In the genomic region with DNA sequence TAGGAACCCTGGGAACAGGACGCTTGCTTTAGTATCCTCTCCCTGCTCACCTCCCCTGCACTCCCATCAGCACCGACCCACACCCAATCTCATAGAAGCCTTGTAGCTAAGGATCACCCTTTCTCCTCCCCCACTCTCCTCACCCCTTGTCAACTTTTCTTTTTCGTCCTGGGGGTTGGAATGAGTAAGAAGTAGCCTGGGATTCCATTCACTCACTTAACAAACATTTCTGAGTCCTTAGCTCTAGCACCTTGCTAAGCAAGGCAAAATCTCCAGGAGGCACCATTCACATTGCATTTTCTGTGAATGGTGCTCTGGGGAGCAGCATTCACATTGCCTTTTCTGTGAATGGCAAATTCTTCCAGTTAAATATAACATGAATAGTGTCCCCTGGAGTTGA, we compare ENCODE assay signal across 10 cellular contexts. TPM values are rescaled to one million over a fixed set of nuclear protein-coding genes. Genes with fewer than 3 reads are reported as not detected.
DNase-seq lines count a peak whose midpoint lies in the region; ATAC-seq, FAIRE-seq and TF ChIP-seq lines count a peak whose summit lies in the region.
"Had no signal": no experiment of that assay in that cellular context is flagged by ENCODE, and none has a peak within 500 bp of the region (broad histone marks: within the 10 kb centered on the region; RNA-seq: fewer than 3 reads in every experiment).

No MANE protein-coding gene starts in this region.

- no peak overlapping the region for H4K91ac ChIP-seq in mesenchymal stem cell (ENCODE audit: low read length)

- no peak for FAIRE-seq in GM12878 (lab: Jason Lieb, UNC)

- TF ChIP-seq EP300 in GM12878 (IDR thresholded peaks at IDR 0.05; ENCODE audit: borderline replicate concordance in 1 of 2, control insufficient read depth in 1 of 2, low read depth in 2 of 2, low read length in 2 of 2): no peak

- H3K14ac ChIP-seq in mesenchymal stem cell (ENCODE audit: low read length in 2 of 2): no peak overlapping the region

- H4K20me1 ChIP-seq in GM12878 (ENCODE audit: control insufficient read depth, insufficient read depth): no peaks in the 10 kb centered on the region

- SMC1A ChIA-PET in GM12878 (lab: Charles Lee; ENCODE audit: uncharacterized antibody, unreplicated experiment): interaction anchor here (0.8 to 2.4 kb wide), 4 partner anchors 13 to 43 kb away, joined by 3 to 11 read pairs (median 5); partner anchors contain the start of gene MIEN1

- H2BK15ac ChIP-seq in mesenchymal stem cell (ENCODE audit: low read depth, poor library complexity, severe bottlenecking): no peak overlapping the region

- in situ Hi-C loops in GM12878 (cut with MboI): no loop called here

- H2AFZ ChIP-seq in GM12878 (ENCODE audit: control insufficient read depth, low read depth, low read length) (no peak overlapping the region), mesenchymal stem cell (ENCODE audit: low read depth, low read length) (no peak overlapping the region)

- WGBS in GM12878 (ENCODE audit: insufficient coverage, insufficient replicate concordance, low lambda C conversion rate, missing lambda C conversion rate): 54% methylated on average over 3 of the region's 3 CpGs
- WGBS in mesenchymal stem cell: 19% methylated on average over 2 of the region's 3 CpGs

- no peak for TF ChIP-seq CTCF in AG10803 (conservative IDR thresholded peaks at IDR 0.05; ENCODE audit: low read length)
- TF ChIP-seq CTCF in GM12878 (IDR thresholded peaks at IDR 0.05 in 2 of 3, conservative IDR thresholded peaks at IDR 0.05 in 1 of 3; ENCODE audit: control insufficient read depth in 2 of 3, extremely low read depth in 1 of 3, insufficient read depth in 1 of 3, low read depth in 3 of 3, low read length in 3 of 3): no peak

- intact Hi-C loops in GM12878 (cut with micrococcal nuclease; ENCODE audit: unreplicated experiment): no loop called here

- peak overlapping the region; percentile 68 for H4K8ac ChIP-seq in mesenchymal stem cell (ENCODE audit: low read length)

- H2BK12ac ChIP-seq in mesenchymal stem cell (ENCODE audit: low read length in 2 of 2): no peak overlapping the region

- H2AK5ac ChIP-seq in mesenchymal stem cell (ENCODE audit: low read length, severe bottlenecking): no peak overlapping the region

- no peaks in the 10 kb centered on the region for H3K79me1 ChIP-seq in mesenchymal stem cell (replicated peaks; ENCODE audit: low read length, poor library complexity, severe bottlenecking)

- no peak overlapping the region for H3K23ac ChIP-seq in mesenchymal stem cell (ENCODE audit: low read length in 2 of 2)

- no peak overlapping the region for H2BK5ac ChIP-seq in mesenchymal stem cell (ENCODE audit: low read depth, low read length, poor library complexity, severe bottlenecking)

- peak overlapping the region; percentile 80 for H3K4me2 ChIP-seq in GM12878 (ENCODE audit: control insufficient read depth, insufficient read depth)
- H3K4me2 ChIP-seq in mesenchymal stem cell (ENCODE audit: low read length, poor library complexity, severe bottlenecking): peak overlapping the region; percentile 71

- no TSS peak for BruUV-seq in GM12878 (replicated peaks; lab: Mats Ljungman, UMichigan)

- TF ChIP-seq POLR2A in GM12878 (IDR thresholded peaks at IDR 0.05; ENCODE audit: low read depth, low read length): no peak

- peaks cover 24% of the 10 kb centered on the region for H3K4me1 ChIP-seq in HUES6 (ENCODE audit: control insufficient read depth, insufficient read depth, low read length)
- peaks cover 3% of the 10 kb centered on the region; the same call in 1 of the 2 replicates for H3K4me1 ChIP-seq in GM12878 (ENCODE audit: control insufficient read depth, insufficient read depth, low read length)
- peaks cover 4% of the 10 kb centered on the region for H3K4me1 ChIP-seq in mesenchymal stem cell (ENCODE audit: control insufficient read depth, insufficient read depth, low read depth, low read length)

- DNase-seq in AG10803 (ENCODE audit: low read depth): no peak
- no peak for DNase-seq in GM12878 (ENCODE audit: low read depth, low spot score)
- DNase-seq in mesenchymal stem cell: no peak
- DNase-seq in AG08395 (ENCODE audit: low spot score): no peak
- no peak for DNase-seq in AML-193 (lab: John Stamatoyannopoulos, UW)
- DNase-seq in NCI-H2196 treated with DMSO at 0.1 percent for 48 hours (lab: John Stamatoyannopoulos, UW; ENCODE audit: unreplicated experiment): no peak
- DNase-seq: NCI-H526 treated with DMSO at 0.1 percent for 48 hours; stimulated activated CD8-positive, alpha-beta memory T cell treated with anti-CD3 and anti-CD28 coated beads, Interleukin-4, amount 100 ng/mL, for 48 hours had no signal

- peak overlapping the region; percentile 85 for H3K4me3 ChIP-seq in AG10803 (ENCODE audit: low read length)
- peak overlapping the region; percentile 90 for H3K4me3 ChIP-seq in HUES6 (ENCODE audit: low read depth, low read length)
- peak overlapping the region; percentile 88 for H3K4me3 ChIP-seq in GM12878
- peak overlapping the region in 1 of 2 experiments; percentile 80 for H3K4me3 ChIP-seq in mesenchymal stem cell (ENCODE audit: insufficient read depth in 1 of 2, low read depth in 1 of 2, low read length in 2 of 2)

- H3K9me3 ChIP-seq in HUES6 (ENCODE audit: control insufficient read depth, insufficient read depth, low read depth, low read length) (no peaks in the 10 kb centered on the region), GM12878 (replicated peaks; ENCODE audit: control insufficient read depth, insufficient read depth, low read length) (no peaks in the 10 kb centered on the region), mesenchymal stem cell (ENCODE audit: control insufficient read depth, low read length) (no peaks in the 10 kb centered on the region)

- H3K18ac ChIP-seq in mesenchymal stem cell (ENCODE audit: low read depth in 1 of 2, low read length in 2 of 2): no peak overlapping the region

- H3K27ac ChIP-seq in HUES6 (ENCODE audit: low read depth, low read length): peak overlapping the region; percentile 99
- no peak overlapping the region for H3K27ac ChIP-seq in GM12878 (ENCODE audit: control insufficient read depth, insufficient read depth)
- H3K27ac ChIP-seq in mesenchymal stem cell (ENCODE audit: low read length, poor library complexity, severe bottlenecking): no peak overlapping the region

- H3K4ac ChIP-seq in mesenchymal stem cell (ENCODE audit: low read depth in 1 of 2, low read length in 2 of 2): peak overlapping the region in 1 of 2 experiments; percentile 4

- H3K79me2 ChIP-seq in GM12878 (ENCODE audit: control insufficient read depth, insufficient read depth, low read length): no peaks in the 10 kb centered on the region; the same call in 1 of the 2 replicates

- RAD21 ChIA-PET in GM12878 (lab: Charles Lee; ENCODE audit: unreplicated experiment): interaction anchor here (0.7 to 1.6 kb wide), 4 partner anchors 13 to 67 kb away, joined by 3 to 5 read pairs (median 3); partner anchors contain the start of gene MIEN1

- H3K36me3 ChIP-seq in HUES6 (ENCODE audit: control insufficient read depth, insufficient read depth, low read length) (peaks cover 3% of the 10 kb centered on the region; the same call in 1 of the 2 replicates), GM12878 (ENCODE audit: control insufficient read depth in 2 of 2, insufficient read depth in 2 of 2, low read length in 1 of 2) (no peaks in the 10 kb centered on the region), mesenchymal stem cell (ENCODE audit: control insufficient read depth in 1 of 2, insufficient read depth in 2 of 2, low read depth in 1 of 2, low read length in 2 of 2) (peaks cover 9 to 10% of the 10 kb centered on the region in 2 experiments)

- TF ChIP-seq RAD21 in GM12878 (IDR thresholded peaks at IDR 0.05; ENCODE audit: insufficient read depth, low read depth, low read length): no peak

- POLR2A ChIA-PET in GM12878 (lab: Charles Lee): interaction anchor here (1.0 to 1.6 kb wide), 2 partner anchors 11 to 15 kb away, joined by 3 to 6 read pairs; no protein-coding TSS in a partner anchor

- no peak overlapping the region for H2BK120ac ChIP-seq in mesenchymal stem cell (ENCODE audit: low read depth, low read length)

- CTCF ChIA-PET in GM12878 (lab: Yijun Ruan, JAX): interaction anchor here (1.0 to 1.9 kb wide), 3 partner anchors 35 to 67 kb away, joined by 5 to 10 read pairs (median 6); no protein-coding TSS in a partner anchor

- H3K27me3 ChIP-seq in HUES6 (ENCODE audit: control insufficient read depth, insufficient read depth, low read length) (no peaks in the 10 kb centered on the region), GM12878 (replicated peaks in 1 of 2; ENCODE audit: control insufficient read depth in 2 of 2, insufficient read depth in 2 of 2, low read length in 1 of 2) (no peaks in the 10 kb centered on the region), mesenchymal stem cell (ENCODE audit: control insufficient read depth in 1 of 2, insufficient read depth in 1 of 2, low read length in 2 of 2) (no peaks in the 10 kb centered on the region)

- H3K9ac ChIP-seq in HUES6 (ENCODE audit: low read length): peak overlapping the region; percentile 92
- no peak overlapping the region for H3K9ac ChIP-seq in GM12878 (ENCODE audit: control insufficient read depth, insufficient read depth, low read length)
- peak overlapping the region; percentile 80 for H3K9ac ChIP-seq in mesenchymal stem cell (ENCODE audit: low read length)

- ATAC-seq in GM12878 (no peak), GM18858 (IDR thresholded peaks at IDR 0.05; ENCODE audit: unreplicated experiment) (no peak)

RNA-seq across cellular contexts. Expression of gene PGAP3, which starts 1.1 kb away (rescaled TPM):
- total RNA-seq in GM12878 (2013; cell fraction: nucleolus; rRNA removed): 8.9 and 11.4 TPM in 2 replicates
- total RNA-seq in GM12878 (2014; rRNA removed) (6.4 and 7.4 TPM in 2 replicates), GM12878 (2014; rRNA removed; fragmentation: Illumina TruSeq; extraction: Trizol) (2.7 and 4.3 TPM in 2 replicates), GM12878 (2021) (10.0 and 10.5 TPM in 2 replicates)
- 5.0 TPM for polyA plus RNA-seq in GM12878 (2011; ENCODE audit: low read depth)
- polyA plus RNA-seq in GM12878 (2011; rRNA removed) (2.8 and 6.6 TPM in 2 replicates), GM12878 (2014; fragmentation: Illumina TruSeq; extraction: Trizol) (2.6 and 5.1 TPM in 2 replicates), GM12878 (2014; fragmentation: Nextera tagmentation; extraction: Ambion mirVana) (1 to 10 TPM in 1 of 2 experiments, under 1 TPM in 1; 0.21 to 1.2 TPM), GM12878 (2014; rRNA removed) (5.6 and 8.4 TPM in 2 replicates), GM12878 (2016; fragmentation: Nextera tagmentation; extraction: Ambion mirVana) (1 to 10 TPM; 4.9 to 5.9 TPM)
- 7.8 and 10.7 TPM in 2 replicates for polyA plus RNA-seq in GM12878 (2011; cell fraction: cytosol; rRNA removed)
- polyA plus RNA-seq in GM12878 (2011; cell fraction: nucleus; rRNA removed): 37.7 and 38.6 TPM in 2 replicates
- 7.1 and 9.7 TPM in 2 replicates for polyA plus RNA-seq in GM12878 (2012)
- 5.3 and 11.6 TPM in 2 replicates for polyA minus RNA-seq in GM12878 (2011; rRNA and poly(A)+ RNA removed)
- polyA minus RNA-seq in GM12878 (2011; cell fraction: cytosol; rRNA and poly(A)+ RNA removed): 2.1 and 4.2 TPM in 2 replicates
- 2.8 and 7.3 TPM in 2 replicates for polyA minus RNA-seq in GM12878 (2011; cell fraction: nucleus; rRNA and poly(A)+ RNA removed)
- polyA plus RNA-seq in mesenchymal stem cell (2013, experiment 1 of 2): 6.1 TPM
- 5.9 TPM for polyA plus RNA-seq in mesenchymal stem cell (2013, experiment 2 of 2)

RNA-seq across cellular contexts. Expression of gene ERBB2, which starts 10.9 kb away (rescaled TPM):
- 15.3 and 28.2 TPM in 2 replicates for total RNA-seq in GM12878 (2013; cell fraction: nucleolus; rRNA removed)
- total RNA-seq in GM12878 (2014; rRNA removed): 4.1 and 5.5 TPM in 2 replicates
- 3.9 and 4.7 TPM in 2 replicates for total RNA-seq in GM12878 (2014; rRNA removed; fragmentation: Illumina TruSeq; extraction: Trizol)
- 6.8 and 7.0 TPM in 2 replicates for total RNA-seq in GM12878 (2021)
- 1.9 TPM for polyA plus RNA-seq in GM12878 (2011; ENCODE audit: low read depth)
- 4.0 and 4.2 TPM in 2 replicates for polyA plus RNA-seq in GM12878 (2011; rRNA removed)
- polyA plus RNA-seq in GM12878 (2011; cell fraction: cytosol; rRNA removed): 4.1 and 5.2 TPM in 2 replicates
- polyA plus RNA-seq in GM12878 (2011; cell fraction: nucleus; rRNA removed): 13.8 and 14.2 TPM in 2 replicates
- 4.6 and 5.3 TPM in 2 replicates for polyA plus RNA-seq in GM12878 (2012)
- 3.1 and 4.5 TPM in 2 replicates for polyA plus RNA-seq in GM12878 (2014; fragmentation: Illumina TruSeq; extraction: Trizol)
- polyA plus RNA-seq in GM12878 (2014; fragmentation: Nextera tagmentation; extraction: Ambion mirVana): under 1 TPM; 0.39 to 0.77 TPM
- 5.0 and 7.0 TPM in 2 replicates for polyA plus RNA-seq in GM12878 (2014; rRNA removed)
- 1 to 10 TPM; 3.2 to 3.7 TPM for polyA plus RNA-seq in GM12878 (2016; fragmentation: Nextera tagmentation; extraction: Ambion mirVana)
- 7.3 and 8.2 TPM in 2 replicates for polyA minus RNA-seq in GM12878 (2011; rRNA and poly(A)+ RNA removed)
- polyA minus RNA-seq in GM12878 (2011; cell fraction: cytosol; rRNA and poly(A)+ RNA removed): 2.6 and 2.9 TPM in 2 replicates
- polyA minus RNA-seq in GM12878 (2011; cell fraction: nucleus; rRNA and poly(A)+ RNA removed): 4.7 and 6.8 TPM in 2 replicates
- polyA plus RNA-seq in mesenchymal stem cell (2013, experiment 1 of 2): 26.2 TPM
- polyA plus RNA-seq in mesenchymal stem cell (2013, experiment 2 of 2): 25.3 TPM

RNA-seq across cellular contexts. Expression of gene PNMT, which starts 20.7 kb away (rescaled TPM):
- total RNA-seq in GM12878 (2013; cell fraction: nucleolus; rRNA removed): not detected in 2 replicates
- total RNA-seq in GM12878 (2014; rRNA removed) (not detected in 2 replicates), GM12878 (2014; rRNA removed; fragmentation: Illumina TruSeq; extraction: Trizol) (not detected in 2 replicates), GM12878 (2021) (not detected in 2 replicates)
- not detected for polyA plus RNA-seq in GM12878 (2011; ENCODE audit: low read depth)
- polyA plus RNA-seq in GM12878 (2011; rRNA removed) (not detected in 2 replicates), GM12878 (2014; fragmentation: Illumina TruSeq; extraction: Trizol) (not detected in 2 replicates), GM12878 (2014; fragmentation: Nextera tagmentation; extraction: Ambion mirVana) (not detected), GM12878 (2014; rRNA removed) (0.24 TPM in 1 of 2 replicates, not detected in the other), GM12878 (2016; fragmentation: Nextera tagmentation; extraction: Ambion mirVana) (not detected)
- not detected in 2 replicates for polyA plus RNA-seq in GM12878 (2011; cell fraction: cytosol; rRNA removed)
- 0.12 TPM in 1 of 2 replicates, not detected in the other for polyA plus RNA-seq in GM12878 (2011; cell fraction: nucleus; rRNA removed)
- polyA plus RNA-seq in GM12878 (2012): not detected in 2 replicates
- not detected in 2 replicates for polyA minus RNA-seq in GM12878 (2011; rRNA and poly(A)+ RNA removed)
- polyA minus RNA-seq in GM12878 (2011; cell fraction: cytosol; rRNA and poly(A)+ RNA removed): not detected in 2 replicates
- polyA minus RNA-seq in GM12878 (2011; cell fraction: nucleus; rRNA and poly(A)+ RNA removed): not detected in 2 replicates
- 0.17 TPM for polyA plus RNA-seq in mesenchymal stem cell (2013, experiment 1 of 2)
- polyA plus RNA-seq in mesenchymal stem cell (2013, experiment 2 of 2): 0.21 TPM

RNA-seq across cellular contexts. Expression of gene TCAP, which starts 23.8 kb away (rescaled TPM):
- total RNA-seq in GM12878 (2013; cell fraction: nucleolus; rRNA removed): 1.4 and 2.3 TPM in 2 replicates
- total RNA-seq in GM12878 (2014; rRNA removed) (0.17 and 0.33 TPM in 2 replicates), GM12878 (2014; rRNA removed; fragmentation: Illumina TruSeq; extraction: Trizol) (0.32 and 0.36 TPM in 2 replicates), GM12878 (2021) (0.69 and 0.95 TPM in 2 replicates)
- polyA plus RNA-seq in GM12878 (2011; ENCODE audit: low read depth): 0.18 TPM
- polyA plus RNA-seq in GM12878 (2011; rRNA removed) (0.39 and 0.40 TPM in 2 replicates), GM12878 (2014; fragmentation: Illumina TruSeq; extraction: Trizol) (0.25 TPM in 1 of 2 replicates, not detected in the other), GM12878 (2014; fragmentation: Nextera tagmentation; extraction: Ambion mirVana) (not detected), GM12878 (2014; rRNA removed) (0.76 and 1.0 TPM in 2 replicates), GM12878 (2016; fragmentation: Nextera tagmentation; extraction: Ambion mirVana) (under 1 TPM in 1 of 2 experiments, not detected in 1; 0.18 TPM)
- 0.25 and 0.33 TPM in 2 replicates for polyA plus RNA-seq in GM12878 (2011; cell fraction: cytosol; rRNA removed)
- polyA plus RNA-seq in GM12878 (2011; cell fraction: nucleus; rRNA removed): 6.5 and 7.0 TPM in 2 replicates
- polyA plus RNA-seq in GM12878 (2012): 0.45 and 0.47 TPM in 2 replicates
- polyA minus RNA-seq in GM12878 (2011; rRNA and poly(A)+ RNA removed): 0.51 and 1.8 TPM in 2 replicates
- not detected in 2 replicates for polyA minus RNA-seq in GM12878 (2011; cell fraction: cytosol; rRNA and poly(A)+ RNA removed)
- polyA minus RNA-seq in GM12878 (2011; cell fraction: nucleus; rRNA and poly(A)+ RNA removed): 2.1 and 3.7 TPM in 2 replicates
- 0.12 TPM for polyA plus RNA-seq in mesenchymal stem cell (2013, experiment 1 of 2)
- polyA plus RNA-seq in mesenchymal stem cell (2013, experiment 2 of 2): 0.05 TPM

RNA-seq across cellular contexts. Expression of gene MIEN1, which starts 41.4 kb away (rescaled TPM):
- 14.7 and 16.1 TPM in 2 replicates for total RNA-seq in GM12878 (2013; cell fraction: nucleolus; rRNA removed)
- total RNA-seq in GM12878 (2014; rRNA removed): 42.5 and 50.5 TPM in 2 replicates
- 34.2 and 41.5 TPM in 2 replicates for total RNA-seq in GM12878 (2014; rRNA removed; fragmentation: Illumina TruSeq; extraction: Trizol)
- 36.6 and 39.7 TPM in 2 replicates for total RNA-seq in GM12878 (2021)
- 47.5 TPM for polyA plus RNA-seq in GM12878 (2011; ENCODE audit: low read depth)
- polyA plus RNA-seq in GM12878 (2011; rRNA removed): 29.2 and 45.0 TPM in 2 replicates
- polyA plus RNA-seq in GM12878 (2011; cell fraction: cytosol; rRNA removed): 61.0 and 70.8 TPM in 2 replicates
- 29.0 and 38.3 TPM in 2 replicates for polyA plus RNA-seq in GM12878 (2011; cell fraction: nucleus; rRNA removed)
- 37.8 and 45.6 TPM in 2 replicates for polyA plus RNA-seq in GM12878 (2012)
- 69.2 and 74.4 TPM in 2 replicates for polyA plus RNA-seq in GM12878 (2014; fragmentation: Illumina TruSeq; extraction: Trizol)
- polyA plus RNA-seq in GM12878 (2014; fragmentation: Nextera tagmentation; extraction: Ambion mirVana): 10 to 100 TPM; 24.9 to 42.5 TPM
- 61.5 and 70.1 TPM in 2 replicates for polyA plus RNA-seq in GM12878 (2014; rRNA removed)
- polyA plus RNA-seq in GM12878 (2016; fragmentation: Nextera tagmentation; extraction: Ambion mirVana): 10 to 100 TPM; 86.4 to 89.1 TPM
- polyA minus RNA-seq in GM12878 (2011; rRNA and poly(A)+ RNA removed): 14.0 and 24.9 TPM in 2 replicates
- polyA minus RNA-seq in GM12878 (2011; cell fraction: cytosol; rRNA and poly(A)+ RNA removed): 11.0 and 11.6 TPM in 2 replicates
- polyA minus RNA-seq in GM12878 (2011; cell fraction: nucleus; rRNA and poly(A)+ RNA removed): 21.4 and 28.5 TPM in 2 replicates
- polyA plus RNA-seq in mesenchymal stem cell (2013, experiment 1 of 2): 91.2 TPM
- 95.9 TPM for polyA plus RNA-seq in mesenchymal stem cell (2013, experiment 2 of 2)
